Comparison of ENCODE assay signal across 27 cellular contexts in the genomic region with DNA sequence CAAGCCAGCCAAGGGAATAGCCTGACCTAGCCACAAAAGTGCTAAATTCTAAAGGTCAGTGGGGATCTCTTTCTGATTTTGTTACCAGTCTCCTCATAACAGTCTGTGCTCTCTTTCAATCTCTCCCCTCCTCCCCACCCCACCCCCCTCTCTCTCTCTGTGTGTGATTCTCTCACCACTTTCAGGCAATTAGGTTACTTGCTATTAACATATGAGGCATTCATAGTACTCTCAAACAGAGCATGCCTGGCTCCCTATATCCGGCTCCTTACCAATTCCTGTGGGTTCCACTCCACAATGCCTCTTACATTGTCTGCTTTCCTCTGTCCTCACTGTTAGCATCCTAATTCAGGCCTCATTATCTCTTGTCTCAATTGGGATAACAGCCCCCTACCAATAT.
"Had no signal": no experiment of that assay in that cellular context is flagged by ENCODE, and none has a peak within 500 bp of the region (broad histone marks: within the 10 kb centered on the region; RNA-seq: fewer than 3 reads in every experiment).

No MANE protein-coding gene starts in this region.

- H3K27ac ChIP-seq: ascending aorta, breast epithelium, cardiac muscle cell, colonic mucosa, epithelial cell of prostate, esophagus squamous epithelium, gastroesophageal sphincter had no signal

- H3K4me3 ChIP-seq: ascending aorta, breast epithelium, cardiac muscle cell, colonic mucosa, esophagus squamous epithelium, gastroesophageal sphincter had no signal

- H3K9me3 ChIP-seq: ascending aorta, breast epithelium, colonic mucosa, esophagus squamous epithelium, gastroesophageal sphincter had no signal

- FAIRE-seq: endometrium, endothelial cell of umbilical vein had no signal

- H3K27me3 ChIP-seq: ascending aorta, breast epithelium, cardiac muscle cell, colonic mucosa, esophagus squamous epithelium, gastroesophageal sphincter had no signal

- H3K36me3 ChIP-seq: ascending aorta, breast epithelium, cardiac muscle cell, colonic mucosa, esophagus squamous epithelium, gastroesophageal sphincter had no signal

- H3K4me1 ChIP-seq: ascending aorta, breast epithelium, colonic mucosa had no signal

- DNase-seq: activated CD4-positive, alpha-beta memory T cell treated with anti-CD3 and anti-CD28 coated beads, Interleukin-2, amount 10 ng/mL, durations not matched to agents 7 days and 5 days; activated CD4-positive, alpha-beta T cell treated with anti-CD3 and anti-CD28 coated beads for 1 hour; activated CD4-positive, alpha-beta T cell treated with anti-CD3 and anti-CD28 coated beads for 4 hours; activated CD4-positive, alpha-beta T cell treated with anti-CD3 and anti-CD28 coated beads, Interleukin-2, amount 10 ng/mL, durations not matched to agents 7 days and 5 days; activated CD4-positive, alpha-beta T cell treated with anti-CD3 and anti-CD28 coated beads, Interleukin-2, amount 50 U/mL, for 4 hours; activated CD8-positive, alpha-beta memory T cell treated with anti-CD3 and anti-CD28 coated beads, Interleukin-2, amount 50 U/mL, for 48 hours; activated gamma-delta T cell; activated naive CD4-positive, alpha-beta T cell; activated naive CD4-positive, alpha-beta T cell treated with anti-CD3 and anti-CD28 coated beads, Interleukin-2, amount 10 ng/mL, durations not matched to agents 7 days and 5 days; activated naive CD8-positive, alpha-beta T cell treated with anti-CD3 and anti-CD28 coated beads, Interleukin-2, amount 10 ng/mL, durations not matched to agents 7 days and 5 days; activated T-cell treated with anti-CD3 and anti-CD28 coated beads for 4 hours; activated T-cell treated with anti-CD3 and anti-CD28 coated beads, Interleukin-2, amount 50 U/mL, for 24 hours; activated T-cell treated with anti-CD3 and anti-CD28 coated beads, Interleukin-2, amount 50 U/mL, for 72 hours; central memory CD4-positive, alpha-beta T cell; cerebellar nuclear complex; colonic mucosa; effector CD8-positive, alpha-beta T cell; esophagus squamous epithelium; foreskin melanocyte; T-helper 2 cell had no signal
